In genomic region chr21:42844411-42845113, GRCh38 we compare ENCODE assay signal across 9 cellular contexts. TPM values are rescaled to one million over a fixed set of nuclear protein-coding genes. Genes with fewer than 3 reads are reported as not detected.
DNase-seq lines count a peak whose midpoint lies in the region; ATAC-seq, FAIRE-seq and TF ChIP-seq lines count a peak whose summit lies in the region.
"Had no signal": no experiment of that assay in that cellular context is flagged by ENCODE, and none has a peak within 500 bp of the region (broad histone marks: within the 10 kb centered on the region; RNA-seq: fewer than 3 reads in every experiment).

No MANE protein-coding gene starts in this region.

- H3K9ac ChIP-seq in K562 (ENCODE audit: insufficient read depth in 1 of 2, low read depth in 2 of 2, low read length in 2 of 2) = peak overlapping the region in 1 of 2 experiments; percentile 22; a peak in 1 of 4 replicates

- WGBS in K562 (ENCODE audit: insufficient coverage, low coverage, missing lambda C conversion rate) = 92% methylated on average over 22 of the region's 22 CpGs

- no peak for TF ChIP-seq EP300 in K562 (IDR thresholded peaks at IDR 0.05; ENCODE audit: low read length)

- POLR2A ChIA-PET in Panc1 (lab: Charles Lee) = no interaction called here
- POLR2A ChIA-PET in K562 (lab: Yijun Ruan, JAX) = interaction anchor here (0.6 to 1.1 kb wide), 3 partner anchors 9 to 24 kb away, joined by 3 to 5 read pairs (median 4); no protein-coding TSS in a partner anchor

- peaks cover 19% of the 10 kb centered on the region for H3K4me1 Mint-ChIP-seq in stimulated activated effector memory CD8-positive, alpha-beta T cell treated with anti-CD3 and anti-CD28 coated beads, Interleukin-12 subunit alpha, Interleukin-12 subunit beta, amount 100 ng/mL, for 72 hours

- H3K27me3 ChIP-seq in Panc1 (ENCODE audit: control insufficient read depth, insufficient read depth, low read length) (no peaks in the 10 kb centered on the region), K562 (ENCODE audit: control insufficient read depth in 2 of 2, insufficient read depth in 2 of 2, low read length in 2 of 2) (no peaks in the 10 kb centered on the region)

- no peak overlapping the region for H3K27ac ChIP-seq in Panc1 (ENCODE audit: low read length)
- no peak overlapping the region for H3K27ac ChIP-seq in K562 (ENCODE audit: extremely low read depth, low read depth, low read length)

- H3K9me3 ChIP-seq in Panc1 (ENCODE audit: control insufficient read depth, insufficient read depth, low read depth, low read length) (no peaks in the 10 kb centered on the region), K562 (replicated peaks; ENCODE audit: control insufficient read depth, insufficient read depth, low read depth, low read length) (no peaks in the 10 kb centered on the region; the same call in 1 of the 2 replicates)

- H3K9me1 ChIP-seq in K562 (ENCODE audit: control insufficient read depth, insufficient read depth, low read length) = peaks cover 3% of the 10 kb centered on the region

- H3K9me3 Mint-ChIP-seq in stimulated activated effector memory CD8-positive, alpha-beta T cell treated with anti-CD3 and anti-CD28 coated beads, Interleukin-12 subunit alpha, Interleukin-12 subunit beta, amount 100 ng/mL, for 72 hours = no peaks in the 10 kb centered on the region
- H3K9me3 Mint-ChIP-seq: dendritic cell treated with granulocyte-macrophage colony-stimulating factor and Interleukin-4, amounts not matched to agents 40 ng/mL and 50 ng/mL, for 4 days had no signal

- intact Hi-C loops in Panc1 (cut with micrococcal nuclease; ENCODE audit: unreplicated experiment) = no loop called here
- intact Hi-C loops in K562 (cut with micrococcal nuclease) = no loop called here
- intact Hi-C loops in left colon (cut with DNase I, micrococcal nuclease) = no loop called here

- CTCF ChIA-PET in Panc1 (lab: Charles Lee) (no interaction called here), K562 (lab: Yijun Ruan, JAX; ENCODE audit: low intra/inter-chr PET ratio) (interaction anchor here (0.7 kb wide), 1 partner anchor 1040 kb away, joined by 3 read pairs; no protein-coding TSS in a partner anchor)

- H2AFZ ChIP-seq in K562 (ENCODE audit: low read depth, low read length) = no peak overlapping the region

- no peak for DNase-seq in Panc1 (ENCODE audit: low read depth, low spot score)
- no peak for DNase-seq in K562 (ENCODE audit: extremely low read depth in 1 of 4, low spot score in 3 of 4)
- peak in 1 of 2 donors; percentile 23 for DNase-seq in left colon
- no peak for DNase-seq in stimulated activated effector memory CD8-positive, alpha-beta T cell treated with anti-CD3 and anti-CD28 coated beads, Interleukin-12 subunit alpha, Interleukin-12 subunit beta, amount 100 ng/mL, for 72 hours (ENCODE audit: low spot score in 2 of 2)
- DNase-seq in cerebellum (ENCODE audit: low spot score) = no peak
- DNase-seq in stimulated activated CD4-positive, alpha-beta T cell treated with anti-CD3 and anti-CD28 coated beads, Interleukin-4, amount 100 ng/mL, for 24 hours = no peak
- DNase-seq: T-helper 9 cell had no signal

- peak; percentile 55; the same call in 1 of the 2 replicates for ATAC-seq in Panc1
- ATAC-seq in K562 = no peak
- ATAC-seq in left colon = peak; percentile 17
- no peak for ATAC-seq in stimulated activated effector memory CD8-positive, alpha-beta T cell treated with anti-CD3 and anti-CD28 coated beads, Interleukin-12 subunit alpha, Interleukin-12 subunit beta, amount 100 ng/mL, for 72 hours
- ATAC-seq in HG02571 (IDR thresholded peaks at IDR 0.05; ENCODE audit: unreplicated experiment) = no peak

- H3K4me3 ChIP-seq in Panc1 (ENCODE audit: low read depth in 2 of 2, low read length in 2 of 2) = no peak overlapping the region
- no peak overlapping the region for H3K4me3 ChIP-seq in K562

- no peak for TF ChIP-seq POLR2A in K562 (conservative IDR thresholded peaks at IDR 0.05)

- peaks cover 73% of the 10 kb centered on the region for H3K36me3 Mint-ChIP-seq in stimulated activated effector memory CD8-positive, alpha-beta T cell treated with anti-CD3 and anti-CD28 coated beads, Interleukin-12 subunit alpha, Interleukin-12 subunit beta, amount 100 ng/mL, for 72 hours

- in situ Hi-C loops in Panc1 (cut with HindIII; ENCODE audit: low pct_unique_long_range_greater_than_20kb, low sequenced_read_pairs) = no loop called here
- in situ Hi-C loops in K562 (cut with MboI) = no loop called here

- peaks cover 59% of the 10 kb centered on the region for H3K79me2 ChIP-seq in K562 (ENCODE audit: control insufficient read depth, insufficient read depth, low read length)

- BruUV-seq in Panc1 (replicated peaks; lab: Mats Ljungman, UMichigan) = no TSS peak
- no TSS peak for BruUV-seq in K562 (replicated peaks; lab: Mats Ljungman, UMichigan)

- no peak overlapping the region for H3K4me2 ChIP-seq in K562 (ENCODE audit: insufficient read depth, low read length)

- no peaks in the 10 kb centered on the region for H3K4me1 ChIP-seq in Panc1 (ENCODE audit: control insufficient read depth, insufficient read depth, low read length)
- peaks cover 0 to 14% of the 10 kb centered on the region in 2 experiments; a peak in 2 of 5 replicates for H3K4me1 ChIP-seq in K562 (replicated peaks in 1 of 2; ENCODE audit: control insufficient read depth in 2 of 2, insufficient read depth in 2 of 2, low read length in 2 of 2)

- TF ChIP-seq RAD21 in K562 (CRISPR knock-in tag; conservative IDR thresholded peaks at IDR 0.05 in 1 of 2, IDR thresholded peaks at IDR 0.05 in 1 of 2) = no peak

- no peaks in the 10 kb centered on the region; the same call in 1 of the 2 replicates for H3K36me3 ChIP-seq in Panc1 (ENCODE audit: control insufficient read depth, insufficient read depth, low read length)
- peaks cover 97% of the 10 kb centered on the region for H3K36me3 ChIP-seq in K562 (ENCODE audit: control insufficient read depth, insufficient read depth, low read length)

- no peak for TF ChIP-seq CTCF in Panc1 (IDR thresholded peaks at IDR 0.05)
- no peak for TF ChIP-seq CTCF in K562 (IDR thresholded peaks at IDR 0.05 in 2 of 3, conservative IDR thresholded peaks at IDR 0.05 in 1 of 3; ENCODE audit: insufficient read depth in 2 of 3, low read depth in 1 of 3, low read length in 3 of 3)

- no peak for FAIRE-seq in K562 (lab: Jason Lieb, UNC)

- peak overlapping the region; percentile 8 for H3K27ac Mint-ChIP-seq in stimulated activated effector memory CD8-positive, alpha-beta T cell treated with anti-CD3 and anti-CD28 coated beads, Interleukin-12 subunit alpha, Interleukin-12 subunit beta, amount 100 ng/mL, for 72 hours
- H3K27ac Mint-ChIP-seq: dendritic cell treated with granulocyte-macrophage colony-stimulating factor and Interleukin-4, amounts not matched to agents 40 ng/mL and 50 ng/mL, for 4 days had no signal

- H3K4me3 Mint-ChIP-seq in stimulated activated effector memory CD8-positive, alpha-beta T cell treated with anti-CD3 and anti-CD28 coated beads, Interleukin-12 subunit alpha, Interleukin-12 subunit beta, amount 100 ng/mL, for 72 hours = no peak overlapping the region
- H3K4me3 Mint-ChIP-seq: dendritic cell treated with granulocyte-macrophage colony-stimulating factor and Interleukin-4, amounts not matched to agents 40 ng/mL and 50 ng/mL, for 4 days had no signal

- H4K20me1 ChIP-seq in K562 (replicated peaks; ENCODE audit: control insufficient read depth, insufficient read depth, low read length) = peaks cover 33% of the 10 kb centered on the region; the same call in 1 of the 2 replicates

RNA-seq across cellular contexts. Expression of gene WDR4, which starts 34.8 kb away (rescaled TPM):
- 36.7 TPM for total RNA-seq in Panc1 (2021; ENCODE audit: unreplicated experiment)
- 26.1 TPM for polyA plus RNA-seq in Panc1 (2012; ENCODE audit: insufficient read length)
- 107 and 254 TPM in 2 replicates for total RNA-seq in K562 (2011; cell fraction: chromatin; rRNA removed; ENCODE audit: low replicate concordance)
- total RNA-seq in K562 (2011; cell fraction: nucleolus; rRNA removed) = 147 and 151 TPM in 2 replicates
- 105 and 112 TPM in 2 replicates for total RNA-seq in K562 (2011; cell fraction: nucleoplasm; rRNA removed)
- 30.2 and 41.6 TPM in 2 replicates for total RNA-seq in K562 (2014; rRNA removed)
- 21.4 and 29.7 TPM in 2 replicates for total RNA-seq in K562 (2014; rRNA removed; fragmentation: Illumina TruSeq; extraction: Trizol)
- total RNA-seq in K562 (2015; rRNA removed; fragmentation: Illumina TruSeq; extraction: Trizol) = 43.4 and 44.3 TPM in 2 replicates
- total RNA-seq in K562 (2021) = 95.3 and 95.4 TPM in 2 replicates
- polyA plus RNA-seq in K562 (2011; rRNA removed) = 32.1 and 32.8 TPM in 2 replicates
- polyA plus RNA-seq in K562 (2011; cell fraction: cytosol; rRNA removed) = 48.9 and 72.1 TPM in 2 replicates
- 84.3 and 132 TPM in 2 replicates for polyA plus RNA-seq in K562 (2011; cell fraction: nucleus; rRNA removed)
- 36.0 and 81.8 TPM in 2 replicates for polyA plus RNA-seq in K562 (2012)
- polyA plus RNA-seq in K562 (2014; fragmentation: Illumina TruSeq; extraction: Trizol) = 48.1 and 59.6 TPM in 2 replicates
- 10 to 100 TPM in 1 of 2 experiments, 1 to 10 TPM in 1; 5.4 to 26.3 TPM for polyA plus RNA-seq in K562 (2014; fragmentation: Nextera tagmentation; extraction: Ambion mirVana)
- 76.3 and 90.2 TPM in 2 replicates for polyA plus RNA-seq in K562 (2014; rRNA removed)
- 22.9 and 34.7 TPM in 2 replicates for polyA minus RNA-seq in K562 (2011; rRNA and poly(A)+ RNA removed)
- 29.9 and 35.5 TPM in 2 replicates for polyA minus RNA-seq in K562 (2011; cell fraction: cytosol; rRNA and poly(A)+ RNA removed)
- 51.3 and 54.0 TPM in 2 replicates for polyA minus RNA-seq in K562 (2011; cell fraction: nucleus; rRNA and poly(A)+ RNA removed)
- 10 to 100 TPM; 10.5 to 21.5 TPM for total RNA-seq in left colon
- 14.5 TPM for total RNA-seq in cerebellum

RNA-seq across cellular contexts. Expression of gene NDUFV3, which starts 48.5 kb away (rescaled TPM):
- total RNA-seq in Panc1 (2021; ENCODE audit: unreplicated experiment) (21.1 TPM), K562 (2014; rRNA removed) (87.8 and 89.7 TPM in 2 replicates), K562 (2014; rRNA removed; fragmentation: Illumina TruSeq; extraction: Trizol) (74.3 and 81.5 TPM in 2 replicates), K562 (2015; rRNA removed; fragmentation: Illumina TruSeq; extraction: Trizol) (79.7 and 80.6 TPM in 2 replicates), K562 (2021) (65.7 and 68.3 TPM in 2 replicates), left colon (10 to 100 TPM; 35.7 to 38.2 TPM), cerebellum (25.3 TPM)
- polyA plus RNA-seq in Panc1 (2012; ENCODE audit: insufficient read length) = 22.3 TPM
- total RNA-seq in K562 (2011; cell fraction: chromatin; rRNA removed; ENCODE audit: low replicate concordance) = 82.4 and 114 TPM in 2 replicates
- total RNA-seq in K562 (2011; cell fraction: nucleolus; rRNA removed) = 48.2 and 54.4 TPM in 2 replicates
- total RNA-seq in K562 (2011; cell fraction: nucleoplasm; rRNA removed) = 61.2 and 67.6 TPM in 2 replicates
- polyA plus RNA-seq in K562 (2011; rRNA removed) (37.2 and 41.9 TPM in 2 replicates), K562 (2014; fragmentation: Illumina TruSeq; extraction: Trizol) (63.0 and 77.9 TPM in 2 replicates), K562 (2014; fragmentation: Nextera tagmentation; extraction: Ambion mirVana) (10 to 100 TPM; 19.1 to 23.6 TPM), K562 (2014; rRNA removed) (67.2 and 80.0 TPM in 2 replicates)
- polyA plus RNA-seq in K562 (2011; cell fraction: cytosol; rRNA removed) = 43.0 and 44.1 TPM in 2 replicates
- 40.0 and 49.0 TPM in 2 replicates for polyA plus RNA-seq in K562 (2011; cell fraction: nucleus; rRNA removed)
- polyA plus RNA-seq in K562 (2012) = 58.0 and 60.8 TPM in 2 replicates
- polyA minus RNA-seq in K562 (2011; rRNA and poly(A)+ RNA removed) = 39.0 and 44.5 TPM in 2 replicates
- 35.1 and 42.7 TPM in 2 replicates for polyA minus RNA-seq in K562 (2011; cell fraction: cytosol; rRNA and poly(A)+ RNA removed)
- polyA minus RNA-seq in K562 (2011; cell fraction: nucleus; rRNA and poly(A)+ RNA removed) = 11.7 and 20.2 TPM in 2 replicates

Comparison
In these comparisons a context has a peak if more than half of its experiments do, and no peak if none do; other contexts are left out.
1. ATAC-seq: peak in Panc1 (single experiment) and left colon (single experiment); none in K562 (single experiment), stimulated activated effector memory CD8-positive, alpha-beta T cell treated with anti-CD3 and anti-CD28 coated beads, Interleukin-12 subunit alpha, Interleukin-12 subunit beta, amount 100 ng/mL, for 72 hours (single experiment) and HG02571 (single experiment).